ENCODE assay signal across 8 cellular contexts in the genomic region with DNA sequence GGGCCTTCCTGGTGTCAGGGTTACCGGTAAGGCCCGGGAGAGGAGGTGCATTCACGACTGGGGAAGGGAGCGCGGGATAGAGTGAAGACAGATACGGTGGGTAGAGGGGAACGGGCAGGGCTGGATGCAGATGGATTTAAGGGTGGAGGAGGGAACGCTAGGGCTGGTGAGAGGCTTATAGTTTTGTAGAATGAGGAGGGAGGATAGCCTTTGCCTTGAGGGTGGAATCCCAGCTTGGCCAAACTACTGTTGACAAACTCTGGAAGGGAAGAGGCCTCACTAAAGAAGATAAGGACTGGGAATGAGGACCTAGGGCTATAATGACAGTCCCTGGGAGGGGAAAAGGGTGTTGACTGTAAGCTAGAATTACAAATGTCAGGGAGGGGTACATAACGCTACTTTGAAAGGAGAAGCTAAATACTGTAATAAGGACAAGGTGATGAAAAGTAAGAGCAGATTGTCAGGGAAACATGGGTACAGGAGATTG. TPM values are rescaled to one million over a fixed set of nuclear protein-coding genes. Genes with fewer than 3 reads are reported as not detected.
DNase-seq lines count a peak whose midpoint lies in the region; ATAC-seq, FAIRE-seq and TF ChIP-seq lines count a peak whose summit lies in the region.

No MANE protein-coding gene starts in this region.

- H2AFZ ChIP-seq in DND-41 (ENCODE audit: low read depth, low read length): peak overlapping the region; percentile 98

- H3K4me3 ChIP-seq in DND-41 (ENCODE audit: low read depth in 1 of 2, low read length in 2 of 2) (peak overlapping the region; percentile 98), left lung (peak overlapping the region; percentile 91 to 97), thymus (ENCODE audit: low read length) (peak overlapping the region; percentile 99)

- DNase-seq in DND-41 (no peak), HT-29 (ENCODE audit: low spot score) (peak; percentile 47), left lung (no peak), D341Med (ENCODE audit: low spot score) (no peak), urothelium cell line (ENCODE audit: low spot score) (no peak)
- no peak for DNase-seq in stimulated activated CD4-positive, alpha-beta T cell treated with anti-CD3 and anti-CD28 coated beads, Interleukin-15, amount 100 ng/mL, for 24 hours

- peaks cover 24% of the 10 kb centered on the region for H3K36me3 Mint-ChIP-seq in brain

- peak overlapping the region; percentile 97 to 99 (median 98) for H3K4me3 Mint-ChIP-seq in brain

- H3K4me2 ChIP-seq in DND-41 (ENCODE audit: insufficient read depth, low read length): peak overlapping the region; percentile 100

- H3K36me3 ChIP-seq in DND-41 (ENCODE audit: insufficient read depth, low read length) (peaks cover 5% of the 10 kb centered on the region), left lung (no peaks in the 10 kb centered on the region), thymus (ENCODE audit: control insufficient read depth, insufficient read depth) (no peaks in the 10 kb centered on the region)

- H3K9me3 ChIP-seq in DND-41 (ENCODE audit: insufficient read depth, low read length, severe bottlenecking): no peaks in the 10 kb centered on the region
- no peaks in the 10 kb centered on the region for H3K9me3 ChIP-seq in left lung
- H3K9me3 ChIP-seq in thymus (ENCODE audit: control insufficient read depth): no peaks in the 10 kb centered on the region

- H3K79me2 ChIP-seq in DND-41 (ENCODE audit: insufficient read depth, low read length): peaks cover 53% of the 10 kb centered on the region

- H3K4me1 ChIP-seq in DND-41 (ENCODE audit: insufficient read depth, low read length) (peaks cover 24% of the 10 kb centered on the region), left lung (peaks cover 0 to 16% of the 10 kb centered on the region in 2 donors), thymus (ENCODE audit: control insufficient read depth, insufficient read depth, low read length) (peaks cover 7% of the 10 kb centered on the region)

- H3K27ac ChIP-seq in DND-41 (ENCODE audit: low read length): peak overlapping the region; percentile 81
- peak overlapping the region; percentile 81 to 86 for H3K27ac ChIP-seq in left lung
- peak overlapping the region; percentile 82 for H3K27ac ChIP-seq in thymus (ENCODE audit: low read depth)

- intact Hi-C loops in left lung (cut with DNase I): no loop called here

- H3K27me3 Mint-ChIP-seq in brain: peaks cover 25% of the 10 kb centered on the region

- peak overlapping the region; percentile 96 for H3K9ac ChIP-seq in DND-41 (ENCODE audit: low read depth, low read length)

- H3K27me3 ChIP-seq in DND-41 (ENCODE audit: insufficient read depth, low read length, poor library complexity): peaks cover 3% of the 10 kb centered on the region
- H3K27me3 ChIP-seq in left lung: peaks cover 0 to 16% of the 10 kb centered on the region in 2 donors
- H3K27me3 ChIP-seq in thymus (ENCODE audit: control insufficient read depth, insufficient read depth): peaks cover 4% of the 10 kb centered on the region

- H4K20me1 ChIP-seq in DND-41 (ENCODE audit: insufficient read depth, low read length): peaks cover 6% of the 10 kb centered on the region; the same call in 1 of the 2 replicates

- H3K27ac Mint-ChIP-seq in brain: peak overlapping the region; percentile 96 to 99 (median 98)

- ATAC-seq in DND-41 (ENCODE audit: insufficient read depth, low read depth): no peak
- ATAC-seq in left lung: peak; percentile 43

- FAIRE-seq in urothelium cell line (lab: Jason Lieb, UNC): no peak

- H3K4me1 Mint-ChIP-seq in brain: peaks cover 41% of the 10 kb centered on the region

- TF ChIP-seq CTCF in DND-41 (IDR thresholded peaks at IDR 0.05; ENCODE audit: borderline replicate concordance, extremely low read depth, low read length, poor library complexity, severe bottlenecking) (no peak), brain (conservative IDR thresholded peaks at IDR 0.05) (no peak), left lung (IDR thresholded peaks at IDR 0.05) (no peak)

- H3K9me3 Mint-ChIP-seq in brain: peaks cover 0 to under 1% (median 0%) of the 10 kb centered on the region in 5 experiments

- WGBS in thymus: 5% methylated on average over 9 of the region's 9 CpGs

RNA-seq across cellular contexts. Expression of gene BTRC, which starts 0.7 kb away (rescaled TPM):
- total RNA-seq in HT-29 (2014; rRNA removed; shearing (Covaris generic)): 3.0 TPM in 2 replicates
- 9.5 TPM for polyA plus RNA-seq in brain (ENCODE audit: insufficient read depth, low read depth, low replicate concordance)
- total RNA-seq in left lung: 10 to 100 TPM; 16.8 to 19.0 TPM
- 5.3 TPM for polyA plus RNA-seq in thymus
